ENCODE assay signal across 14 cellular contexts in the genomic region with DNA sequence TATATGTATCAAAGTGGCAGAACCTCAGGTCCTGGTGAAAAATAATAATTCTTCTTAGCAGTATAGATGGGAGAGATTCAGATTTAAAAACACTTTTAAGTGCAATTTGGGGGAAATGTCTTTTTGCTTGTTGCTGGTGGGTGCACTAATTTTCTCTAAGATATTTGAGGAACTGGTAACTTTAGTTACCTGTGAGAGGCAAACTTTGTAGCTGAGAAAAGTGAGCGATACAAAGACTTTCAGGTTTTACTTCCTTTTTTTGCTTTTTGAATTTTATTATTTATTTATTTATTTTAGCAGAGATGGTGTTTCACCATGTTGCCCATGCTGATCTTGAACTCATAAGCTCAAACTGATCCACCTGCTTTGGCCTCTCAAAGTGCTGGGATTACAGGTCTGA.
DNase-seq lines count a peak whose midpoint lies in the region; ATAC-seq, FAIRE-seq and TF ChIP-seq lines count a peak whose summit lies in the region.
"Had no signal": no experiment of that assay in that cellular context is flagged by ENCODE, and none has a peak within 500 bp of the region (broad histone marks: within the 10 kb centered on the region; RNA-seq: fewer than 3 reads in every experiment).

No MANE protein-coding gene starts in this region.

- H3K79me1 ChIP-seq in neuronal stem cell (ENCODE audit: low read depth, low read length), result no peaks in the 10 kb centered on the region

- ATAC-seq in GM18498 (IDR thresholded peaks at IDR 0.05; ENCODE audit: unreplicated experiment), result peak; percentile 66
- peak; percentile 42 for ATAC-seq in GM19468 (IDR thresholded peaks at IDR 0.05; ENCODE audit: extremely low read depth, unreplicated experiment)
- ATAC-seq in HG02970 (IDR thresholded peaks at IDR 0.05; ENCODE audit: low FRiP score, unreplicated experiment), result peak; percentile 70
- ATAC-seq in left colon, result no peak
- no peak for ATAC-seq in body of pancreas
- ATAC-seq: SK-N-SH treated with all-trans-retinoic acid at 6 μM for 48 hours had no signal

- H3K9me3 ChIP-seq in neuronal stem cell (replicated peaks in 1 of 2; ENCODE audit: control insufficient read depth in 2 of 2, insufficient read depth in 1 of 2, low read depth in 1 of 2, low read length in 2 of 2) (no peaks in the 10 kb centered on the region), body of pancreas (no peaks in the 10 kb centered on the region)
- H3K9me3 ChIP-seq: esophagus squamous epithelium had no signal

- no peak overlapping the region for H3K18ac ChIP-seq in neuronal stem cell (ENCODE audit: low read length)

- H3K23ac ChIP-seq in neuronal stem cell (ENCODE audit: low read depth, low read length, poor library complexity), result no peak overlapping the region

- H2AK5ac ChIP-seq in neuronal stem cell (ENCODE audit: low read depth, low read length), result no peak overlapping the region

- no peak overlapping the region for H4K8ac ChIP-seq in neuronal stem cell (ENCODE audit: low read depth, low read length)

- no peak overlapping the region for H2BK12ac ChIP-seq in neuronal stem cell (ENCODE audit: low read length)

- H3K4me1 ChIP-seq in neuronal stem cell (ENCODE audit: control insufficient read depth in 2 of 2, insufficient read depth in 1 of 2, low read depth in 1 of 2, low read length in 2 of 2) (no peaks in the 10 kb centered on the region), body of pancreas (no peaks in the 10 kb centered on the region)
- H3K4me1 ChIP-seq: esophagus squamous epithelium had no signal

- no peak overlapping the region for H2AFZ ChIP-seq in neuronal stem cell (ENCODE audit: low read length)

- no peak overlapping the region for H3K4me3 ChIP-seq in HL-60 (replicated peaks; ENCODE audit: insufficient read depth, low read length)
- H3K4me3 ChIP-seq in neuronal stem cell (ENCODE audit: low read length in 2 of 2), result no peak overlapping the region
- no peak overlapping the region for H3K4me3 ChIP-seq in body of pancreas
- H3K4me3 ChIP-seq: esophagus squamous epithelium had no signal

- no peak for DNase-seq in HL-60 (ENCODE audit: low read depth in 1 of 2, low spot score in 1 of 2)
- no peak for DNase-seq in H54 (ENCODE audit: insufficient read length, low spot score)
- DNase-seq in neuronal stem cell (ENCODE audit: low spot score), result no peak
- DNase-seq in left colon, result no peak
- no peak for DNase-seq in body of pancreas
- DNase-seq: activated CD4-positive, alpha-beta T cell treated with anti-CD3 and anti-CD28 coated beads, Interleukin-2, amount 10 ng/mL, durations not matched to agents 24 days and 14 days; DMS79; esophagus squamous epithelium; NCI-H1417; NCI-H774 had no signal

- TF ChIP-seq POLR2A in H54 (IDR thresholded peaks at IDR 0.05; ENCODE audit: low read depth, low read length) (no peak), body of pancreas (IDR thresholded peaks at IDR 0.05) (no peak)

- no peak overlapping the region for H2BK15ac ChIP-seq in neuronal stem cell (ENCODE audit: low read length)

- H3K27ac ChIP-seq in HL-60 (replicated peaks) (peak overlapping the region; percentile 53), neuronal stem cell (replicated peaks; ENCODE audit: low read length) (no peak overlapping the region), body of pancreas (no peak overlapping the region)
- H3K27ac ChIP-seq: esophagus squamous epithelium had no signal

- H4K91ac ChIP-seq in neuronal stem cell (ENCODE audit: low read depth, low read length, poor library complexity), result no peak overlapping the region

- intact Hi-C loops in left colon (cut with DNase I, micrococcal nuclease), result no loop called here
- intact Hi-C loops in body of pancreas (cut with DNase I), result no loop called here

- no peak overlapping the region for H2BK5ac ChIP-seq in neuronal stem cell (ENCODE audit: low read length)

- no CpG with 5 or more reads among the region's 1 CpG for WGBS in neuronal stem cell (ENCODE audit: extremely low coverage in 2 of 2, insufficient read length in 2 of 2, insufficient replicate concordance in 1 of 2), 2 donors
- 84 to 85% methylated on average over 1 of the region's 1 CpG for WGBS in body of pancreas, 2 donors

- H3K4ac ChIP-seq in neuronal stem cell (ENCODE audit: low read length), result no peak overlapping the region

- H2BK120ac ChIP-seq in neuronal stem cell (ENCODE audit: low read depth, low read length), result no peak overlapping the region

- H3K36me3 ChIP-seq in neuronal stem cell (replicated peaks in 1 of 2; ENCODE audit: control insufficient read depth in 2 of 2, insufficient read depth in 2 of 2, low read length in 2 of 2) (no peaks in the 10 kb centered on the region), body of pancreas (replicated peaks in 1 of 2; ENCODE audit: insufficient read depth in 1 of 2, low read depth in 2 of 2) (no peaks in the 10 kb centered on the region)
- H3K36me3 ChIP-seq: esophagus squamous epithelium had no signal

- H3K14ac ChIP-seq in neuronal stem cell (ENCODE audit: low read length), result no peak overlapping the region

- H3K4me2 ChIP-seq in neuronal stem cell (ENCODE audit: insufficient read depth, low read length, poor library complexity, severe bottlenecking), result no peak overlapping the region

- no peak for FAIRE-seq in H54 (lab: Jason Lieb, UNC)

- no peak overlapping the region for H3K9ac ChIP-seq in neuronal stem cell (ENCODE audit: low read depth, low read length, poor library complexity)

- H3K27me3 ChIP-seq in HL-60 (ENCODE audit: insufficient read depth, poor library complexity, severe bottlenecking) (no peaks in the 10 kb centered on the region), neuronal stem cell (ENCODE audit: control insufficient read depth in 3 of 3, insufficient read depth in 3 of 3, low read depth in 1 of 3, low read length in 3 of 3) (no peaks in the 10 kb centered on the region), body of pancreas (no peaks in the 10 kb centered on the region)
- H3K27me3 ChIP-seq: esophagus squamous epithelium had no signal

- no peak for TF ChIP-seq CTCF in HL-60 (IDR thresholded peaks at IDR 0.05; ENCODE audit: insufficient read depth, low read length)
- no peak for TF ChIP-seq CTCF in body of pancreas (IDR thresholded peaks at IDR 0.05)

Comparison
In these comparisons a context has a peak if more than half of its experiments do, and no peak if none do; other contexts are left out.
1. ATAC-seq: peak in GM18498 (single experiment), GM19468 (single experiment) and HG02970 (single experiment); none in left colon (single experiment) and body of pancreas (single experiment).